In genomic region chr19:39341122-39341719, GRCh38 we compare ENCODE assay signal across 8 cellular contexts. TPM values are rescaled to one million over a fixed set of nuclear protein-coding genes. Genes with fewer than 3 reads are reported as not detected.
A peak's percentile ranks its signal among the peaks of the same experiment; 100 is the strongest.
DNase-seq lines count a peak whose midpoint lies in the region; ATAC-seq and TF ChIP-seq lines count a peak whose summit lies in the region.

No MANE protein-coding gene starts in this region.

- H3K36me3 ChIP-seq in CD8-positive, alpha-beta T cell (ENCODE audit: insufficient read depth, low read length): no peaks in the 10 kb centered on the region
- H3K36me3 ChIP-seq in heart left ventricle (peaks cover 0 to 15% (median 0%) of the 10 kb centered on the region in 9 donors), rectal smooth muscle tissue (ENCODE audit: control insufficient read depth, insufficient read depth, low read length) (no peaks in the 10 kb centered on the region)

- peak overlapping the region; percentile 100 for H3K4me3 Mint-ChIP-seq in CD8-positive, alpha-beta T cell
- H3K4me3 Mint-ChIP-seq in activated T-helper 1 cell treated with anti-CD3 and anti-CD28 coated beads, Interleukin-12 subunit alpha, Interleukin-12 subunit beta, Interleukin-2, Interleukin-4 antibody, amounts not matched to agents 30 ng/mL and 10 ng/mL and 1 ng/mL, durations not matched to agents 14 hours and 24 hours and 36 hours: peak overlapping the region; percentile 99

- peak overlapping the region; percentile 93 for H3K4me3 ChIP-seq in CD8-positive, alpha-beta T cell (ENCODE audit: low read depth, low read length)
- peak overlapping the region; percentile 55 to 96 (median 79) for H3K4me3 ChIP-seq in heart left ventricle
- H3K4me3 ChIP-seq in rectal smooth muscle tissue (ENCODE audit: low read length): peak overlapping the region; percentile 93

- peaks cover 35% of the 10 kb centered on the region for H3K4me1 ChIP-seq in CD8-positive, alpha-beta T cell (ENCODE audit: insufficient read depth, low read length)
- peaks cover 0 to 58% (median 31%) of the 10 kb centered on the region in 12 donors for H3K4me1 ChIP-seq in heart left ventricle
- H3K4me1 ChIP-seq in rectal smooth muscle tissue (ENCODE audit: control insufficient read depth, insufficient read depth, low read length): peaks cover 12% of the 10 kb centered on the region

- TF ChIP-seq CTCF in CD8-positive, alpha-beta T cell (IDR thresholded peaks at IDR 0.05): no peak
- no peak for TF ChIP-seq CTCF in heart left ventricle (IDR thresholded peaks at IDR 0.05)

- peak overlapping the region; percentile 98 for H3K27ac Mint-ChIP-seq in CD8-positive, alpha-beta T cell
- peak overlapping the region; percentile 96 for H3K27ac Mint-ChIP-seq in activated T-helper 1 cell treated with anti-CD3 and anti-CD28 coated beads, Interleukin-12 subunit alpha, Interleukin-12 subunit beta, Interleukin-2, Interleukin-4 antibody, amounts not matched to agents 30 ng/mL and 10 ng/mL and 1 ng/mL, durations not matched to agents 14 hours and 24 hours and 36 hours

- TF ChIP-seq POLR2A in heart left ventricle (IDR thresholded peaks at IDR 0.05): no peak

- POLR2A ChIA-PET in CD8-positive, alpha-beta T cell (lab: Charles Lee): interaction anchor here (1.1 to 1.9 kb wide), 6 partner anchors 50 to 493 kb away, joined by 3 to 13 read pairs (median 6); partner anchors contain the start of genes MED29, PAF1, PLEKHG2 and RPS16

- 2 to 3% (median 3%) methylated on average over 17 of the region's 17 CpGs for WGBS in heart left ventricle, 4 donors

- H3K36me3 Mint-ChIP-seq in CD8-positive, alpha-beta T cell: peaks cover 25% of the 10 kb centered on the region
- peaks cover 26% of the 10 kb centered on the region for H3K36me3 Mint-ChIP-seq in activated T-helper 1 cell treated with anti-CD3 and anti-CD28 coated beads, Interleukin-12 subunit alpha, Interleukin-12 subunit beta, Interleukin-2, Interleukin-4 antibody, amounts not matched to agents 30 ng/mL and 10 ng/mL and 1 ng/mL, durations not matched to agents 14 hours and 24 hours and 36 hours (ENCODE audit: low read depth)

- peak overlapping the region; percentile 60 for H3K9ac ChIP-seq in rectal smooth muscle tissue (ENCODE audit: low read length)

- no peak for ATAC-seq in CD8-positive, alpha-beta T cell
- ATAC-seq in HG03378 (IDR thresholded peaks at IDR 0.05; ENCODE audit: unreplicated experiment): peak; percentile 10
- peak in 3 of 4 donors; percentile 13 to 27 (median 15) for ATAC-seq in heart left ventricle

- intact Hi-C loops in CD8-positive, alpha-beta T cell (cut with DNase I, micrococcal nuclease): loop anchor here (1.0 to 10.0 kb wide), 7 partner anchors 191 to 1101 kb away; partner anchors contain the start of genes EID2B (in 1 of the 2), PAK4 (in 1 of the 2) and SERTAD3 (in 1 of the 2)
- intact Hi-C loops in activated T-helper 1 cell treated with anti-CD3 and anti-CD28 coated beads, Interleukin-12 subunit alpha, Interleukin-12 subunit beta, Interleukin-2, Interleukin-4 antibody, amounts not matched to agents 30 ng/mL and 10 ng/mL and 1 ng/mL, durations not matched to agents 14 hours and 24 hours and 36 hours (cut with micrococcal nuclease): loop anchor here (1.0 to 5.0 kb wide), 4 partner anchors 50 to 489 kb away; partner anchors contain the start of genes EID2B, MED29, PAF1 and PAK4
- intact Hi-C loops in heart left ventricle (cut with DNase I): loop anchor here in 6 of 10 donors (2.0 to 10.0 kb wide), 7 partner anchors 51 to 219 kb away; partner anchors contain the start of genes PLEKHG2 (in 3 of the 6), EID2B (in 2 of the 6), MED29 (in 2 of the 6) and PAF1 (in 2 of the 6)

- no peaks in the 10 kb centered on the region for H3K9me3 ChIP-seq in CD8-positive, alpha-beta T cell (ENCODE audit: low read length)
- H3K9me3 ChIP-seq in heart left ventricle: no peaks in the 10 kb centered on the region

- H3K4me1 Mint-ChIP-seq in CD8-positive, alpha-beta T cell (ENCODE audit: low read depth): peaks cover 69% of the 10 kb centered on the region
- H3K4me1 Mint-ChIP-seq in activated T-helper 1 cell treated with anti-CD3 and anti-CD28 coated beads, Interleukin-12 subunit alpha, Interleukin-12 subunit beta, Interleukin-2, Interleukin-4 antibody, amounts not matched to agents 30 ng/mL and 10 ng/mL and 1 ng/mL, durations not matched to agents 14 hours and 24 hours and 36 hours (ENCODE audit: low read depth): peaks cover 78% of the 10 kb centered on the region

- H3K27me3 ChIP-seq in CD8-positive, alpha-beta T cell (ENCODE audit: insufficient read depth, low read length): no peaks in the 10 kb centered on the region
- H3K27me3 ChIP-seq in heart left ventricle: no peaks in the 10 kb centered on the region
- H3K27me3 ChIP-seq in rectal smooth muscle tissue (ENCODE audit: control insufficient read depth, insufficient read depth, low read length): no peaks in the 10 kb centered on the region

- H3K27ac ChIP-seq in CD8-positive, alpha-beta T cell (ENCODE audit: low read depth, low read length): peak overlapping the region; percentile 67
- H3K27ac ChIP-seq in heart left ventricle (peak overlapping the region in 11 of 12 donors; percentile 80 to 93 (median 90)), rectal smooth muscle tissue (ENCODE audit: low read depth, low read length) (peak overlapping the region; percentile 80)

- no peak for DNase-seq in CD8-positive, alpha-beta T cell
- DNase-seq in activated T-helper 1 cell treated with anti-CD3 and anti-CD28 coated beads, Interleukin-12 subunit alpha, Interleukin-12 subunit beta, Interleukin-2, Interleukin-4 antibody, amounts not matched to agents 30 ng/mL and 10 ng/mL and 1 ng/mL, durations not matched to agents 14 hours and 24 hours and 36 hours (ENCODE audit: low spot score): no peak
- DNase-seq in heart left ventricle (peak in 4 of 5 donors; percentile 29 to 43 (median 36)), cortex of kidney (lab: John Stamatoyannopoulos, UW) (no peak), islet precursor cell (no peak), NCI-H748 treated with DMSO at 0.1 percent for 48 hours (lab: John Stamatoyannopoulos, UW) (no peak)

- no peaks in the 10 kb centered on the region for H3K27me3 Mint-ChIP-seq in CD8-positive, alpha-beta T cell (ENCODE audit: low read depth)
- H3K27me3 Mint-ChIP-seq in activated T-helper 1 cell treated with anti-CD3 and anti-CD28 coated beads, Interleukin-12 subunit alpha, Interleukin-12 subunit beta, Interleukin-2, Interleukin-4 antibody, amounts not matched to agents 30 ng/mL and 10 ng/mL and 1 ng/mL, durations not matched to agents 14 hours and 24 hours and 36 hours (ENCODE audit: insufficient read depth): no peaks in the 10 kb centered on the region

- CTCF ChIA-PET in CD8-positive, alpha-beta T cell (lab: Charles Lee): no interaction called here

- H3K9me3 Mint-ChIP-seq in CD8-positive, alpha-beta T cell: no peaks in the 10 kb centered on the region
- H3K9me3 Mint-ChIP-seq in activated T-helper 1 cell treated with anti-CD3 and anti-CD28 coated beads, Interleukin-12 subunit alpha, Interleukin-12 subunit beta, Interleukin-2, Interleukin-4 antibody, amounts not matched to agents 30 ng/mL and 10 ng/mL and 1 ng/mL, durations not matched to agents 14 hours and 24 hours and 36 hours: no peaks in the 10 kb centered on the region

RNA-seq across cellular contexts. Expression of gene SAMD4B, which starts 1.0 kb away (rescaled TPM):
- 10 to 100 TPM; 68.3 to 78.1 TPM for total RNA-seq in CD8-positive, alpha-beta T cell
- 71.3 and 71.8 TPM in 2 replicates for total RNA-seq in activated T-helper 1 cell treated with anti-CD3 and anti-CD28 coated beads, Interleukin-12 subunit alpha, Interleukin-12 subunit beta, Interleukin-2, Interleukin-4 antibody, amounts not matched to agents 30 ng/mL and 10 ng/mL and 1 ng/mL, durations not matched to agents 14 hours and 24 hours and 36 hours
- total RNA-seq in heart left ventricle: 100 to 1,000 TPM in 1 of 9 donors, 10 to 100 TPM in 8; 34.9 to 101 (median 52.3) TPM
- 10 to 100 TPM; 62.1 to 78.6 TPM for polyA plus RNA-seq in heart left ventricle

RNA-seq across cellular contexts. Expression of gene GMFG, which starts 5.4 kb away (rescaled TPM):
- 100 to 1,000 TPM; 247 to 248 TPM for total RNA-seq in CD8-positive, alpha-beta T cell
- total RNA-seq in activated T-helper 1 cell treated with anti-CD3 and anti-CD28 coated beads, Interleukin-12 subunit alpha, Interleukin-12 subunit beta, Interleukin-2, Interleukin-4 antibody, amounts not matched to agents 30 ng/mL and 10 ng/mL and 1 ng/mL, durations not matched to agents 14 hours and 24 hours and 36 hours: 355 and 359 TPM in 2 replicates
- 10 to 100 TPM in 8 of 9 donors, 1 to 10 TPM in 1; 6.4 to 93.3 (median 10.8) TPM for total RNA-seq in heart left ventricle
- 10 to 100 TPM; 16.8 to 18.7 TPM for polyA plus RNA-seq in heart left ventricle

RNA-seq across cellular contexts. Expression of gene LRFN1, which starts 20.6 kb away (rescaled TPM):
- 1 to 10 TPM; 2.1 to 2.3 TPM for total RNA-seq in CD8-positive, alpha-beta T cell
- total RNA-seq in activated T-helper 1 cell treated with anti-CD3 and anti-CD28 coated beads, Interleukin-12 subunit alpha, Interleukin-12 subunit beta, Interleukin-2, Interleukin-4 antibody, amounts not matched to agents 30 ng/mL and 10 ng/mL and 1 ng/mL, durations not matched to agents 14 hours and 24 hours and 36 hours: 5.7 and 6.0 TPM in 2 replicates
- total RNA-seq in heart left ventricle: under 1 TPM in 8 of 9 donors, not detected in 1; 0.09 to 0.50 (median 0.28) TPM
- under 1 TPM; 0.14 to 0.34 TPM for polyA plus RNA-seq in heart left ventricle

RNA-seq across cellular contexts. Expression of gene IFNL1, which starts 45.0 kb away (rescaled TPM):
- under 1 TPM in 1 of 2 experiments, not detected in 1; 0.38 TPM for total RNA-seq in CD8-positive, alpha-beta T cell
- 0.23 TPM in 1 of 2 replicates, not detected in the other for total RNA-seq in activated T-helper 1 cell treated with anti-CD3 and anti-CD28 coated beads, Interleukin-12 subunit alpha, Interleukin-12 subunit beta, Interleukin-2, Interleukin-4 antibody, amounts not matched to agents 30 ng/mL and 10 ng/mL and 1 ng/mL, durations not matched to agents 14 hours and 24 hours and 36 hours
- total RNA-seq in heart left ventricle: not detected
- polyA plus RNA-seq in heart left ventricle: not detected

RNA-seq across cellular contexts. Expression of gene PAF1, which starts 49.7 kb away (rescaled TPM):
- total RNA-seq in CD8-positive, alpha-beta T cell: 100 to 1,000 TPM; 109 to 117 TPM
- total RNA-seq in activated T-helper 1 cell treated with anti-CD3 and anti-CD28 coated beads, Interleukin-12 subunit alpha, Interleukin-12 subunit beta, Interleukin-2, Interleukin-4 antibody, amounts not matched to agents 30 ng/mL and 10 ng/mL and 1 ng/mL, durations not matched to agents 14 hours and 24 hours and 36 hours: 54.8 and 57.3 TPM in 2 replicates
- 10 to 100 TPM; 32.8 to 75.7 (median 40.7) TPM for total RNA-seq in heart left ventricle
- 10 to 100 TPM; 32.5 to 61.1 TPM for polyA plus RNA-seq in heart left ventricle

Comparison
In these comparisons a context has a peak if more than half of its experiments do, and no peak if none do; other contexts are left out.
1. DNase-seq: peak in heart left ventricle (4 of 5); none in CD8-positive, alpha-beta T cell (0 of 7), activated T-helper 1 cell treated with anti-CD3 and anti-CD28 coated beads, Interleukin-12 subunit alpha, Interleukin-12 subunit beta, Interleukin-2, Interleukin-4 antibody, amounts not matched to agents 30 ng/mL and 10 ng/mL and 1 ng/mL, durations not matched to agents 14 hours and 24 hours and 36 hours (single experiment), cortex of kidney (single experiment), islet precursor cell (single experiment) and NCI-H748 treated with DMSO at 0.1 percent for 48 hours (single experiment).
2. Peak in every context shown above with its lines, with median percentiles within 50 percentile points of each other: H3K27ac ChIP-seq and H3K4me3 ChIP-seq.